In the genomic region with DNA sequence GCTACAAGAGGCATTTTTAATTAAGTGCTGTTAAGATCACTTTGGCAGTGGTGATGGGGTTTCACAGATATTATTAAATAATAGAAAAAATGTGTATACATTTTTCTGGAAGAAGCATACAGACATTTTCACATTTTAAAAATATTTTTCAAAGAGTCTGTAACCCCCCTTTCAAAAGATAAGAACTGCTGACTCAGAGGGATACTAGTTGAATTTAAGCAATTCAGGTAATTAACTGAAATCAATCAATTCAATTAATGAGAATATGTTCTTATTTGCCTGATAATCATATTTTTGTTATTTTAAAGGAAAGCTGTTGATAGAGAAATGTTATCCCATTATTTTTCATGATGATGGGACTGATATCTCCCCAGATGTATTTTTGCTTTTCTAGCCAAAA, we compare ENCODE assay signal across 40 cellular contexts. TPM values are rescaled to one million over a fixed set of nuclear protein-coding genes. Genes with fewer than 3 reads are reported as not detected.
"Had no signal": no experiment of that assay in that cellular context is flagged by ENCODE, and none has a peak within 500 bp of the region (broad histone marks: within the 10 kb centered on the region; RNA-seq: fewer than 3 reads in every experiment).

No MANE protein-coding gene starts in this region.

- H3K4me3 ChIP-seq: adrenal gland, body of pancreas, colonic mucosa, esophagus squamous epithelium, gastroesophageal sphincter had no signal

- H3K9me3 Mint-ChIP-seq: activated B cell treated with CpG ODN at 0.5 μM for 24 hours; activated CD4-positive, alpha-beta T cell treated with anti-CD3 and anti-CD28 coated beads, Interleukin-2, amount 10 ng/mL, durations not matched to agents 24 days and 14 days; activated naive CD4-positive, alpha-beta T cell treated with anti-CD3 and anti-CD28 coated beads for 36 hours; activated naive CD4-positive, alpha-beta T cell treated with anti-CD3 and anti-CD28 coated beads, Interleukin-2, amount 50 U/mL, for 24 hours; activated naive CD8-positive, alpha-beta T cell treated with anti-CD3 and anti-CD28 coated beads for 36 hours; activated naive CD8-positive, alpha-beta T cell treated with anti-CD3 and anti-CD28 coated beads, Interleukin-2, amount 50 U/mL, for 24 hours had no signal

- H3K4me1 Mint-ChIP-seq: activated B cell treated with CpG ODN at 0.5 μM for 24 hours; activated CD8-positive, alpha-beta memory T cell treated with anti-CD3 and anti-CD28 coated beads, Interleukin-2, amount 10 ng/mL, durations not matched to agents 7 days and 5 days had no signal

- H3K4me3 Mint-ChIP-seq: activated B cell treated with CpG ODN at 0.5 μM for 24 hours; activated CD4-positive, alpha-beta memory T cell treated with anti-CD3 and anti-CD28 coated beads for 36 hours; activated CD4-positive, alpha-beta T cell treated with anti-CD3 and anti-CD28 coated beads for 36 hours; activated CD4-positive, alpha-beta T cell treated with anti-CD3 and anti-CD28 coated beads, Interleukin-2, amount 10 ng/mL, durations not matched to agents 24 days and 14 days; activated CD8-positive, alpha-beta memory T cell treated with anti-CD3 and anti-CD28 coated beads, Interleukin-2, amount 10 ng/mL, durations not matched to agents 7 days and 5 days; activated CD8-positive, alpha-beta T cell treated with anti-CD3 and anti-CD28 coated beads, Interleukin-2, amount 10 ng/mL, durations not matched to agents 7 days and 5 days; activated naive CD4-positive, alpha-beta T cell treated with anti-CD3 and anti-CD28 coated beads for 36 hours; activated naive CD4-positive, alpha-beta T cell treated with anti-CD3 and anti-CD28 coated beads, Interleukin-2, amount 50 U/mL, for 24 hours; activated naive CD8-positive, alpha-beta T cell treated with anti-CD3 and anti-CD28 coated beads for 36 hours; activated naive CD8-positive, alpha-beta T cell treated with anti-CD3 and anti-CD28 coated beads, Interleukin-2, amount 50 U/mL, for 24 hours; activated T-helper 1 cell treated with anti-CD3 and anti-CD28 coated beads, Interleukin-12 subunit alpha, Interleukin-12 subunit beta, Interleukin-2, Interleukin-4 antibody, amounts not matched to agents 30 ng/mL and 10 ng/mL and 1 ng/mL, durations not matched to agents 14 hours and 24 hours and 36 hours; T-helper 17 cell; T-helper 2 cell treated with Interferon-gamma antibody and Interleukin-4, amounts not matched to agents 5 μg/mL and 100 μg/mL, for 36 hours had no signal

- H3K36me3 Mint-ChIP-seq: activated CD4-positive, alpha-beta memory T cell treated with anti-CD3 and anti-CD28 coated beads for 36 hours; activated CD8-positive, alpha-beta memory T cell treated with anti-CD3 and anti-CD28 coated beads, Interleukin-2, amount 10 ng/mL, durations not matched to agents 7 days and 5 days; activated naive CD4-positive, alpha-beta T cell treated with anti-CD3 and anti-CD28 coated beads, Interleukin-2, amount 50 U/mL, for 24 hours; activated naive CD8-positive, alpha-beta T cell treated with anti-CD3 and anti-CD28 coated beads for 36 hours had no signal

- H3K9me3 ChIP-seq: adrenal gland, body of pancreas, colonic mucosa, esophagus squamous epithelium, gastroesophageal sphincter had no signal

- H3K27ac Mint-ChIP-seq: activated B cell treated with CpG ODN at 0.5 μM for 24 hours; activated CD4-positive, alpha-beta memory T cell treated with anti-CD3 and anti-CD28 coated beads for 36 hours; activated CD4-positive, alpha-beta T cell treated with anti-CD3 and anti-CD28 coated beads for 36 hours; activated CD4-positive, alpha-beta T cell treated with anti-CD3 and anti-CD28 coated beads, Interleukin-2, amount 10 ng/mL, durations not matched to agents 24 days and 14 days; activated CD8-positive, alpha-beta memory T cell treated with anti-CD3 and anti-CD28 coated beads, Interleukin-2, amount 10 ng/mL, durations not matched to agents 7 days and 5 days; activated CD8-positive, alpha-beta T cell treated with anti-CD3 and anti-CD28 coated beads, Interleukin-2, amount 10 ng/mL, durations not matched to agents 7 days and 5 days; activated naive CD4-positive, alpha-beta T cell treated with anti-CD3 and anti-CD28 coated beads for 36 hours; activated naive CD4-positive, alpha-beta T cell treated with anti-CD3 and anti-CD28 coated beads, Interleukin-2, amount 50 U/mL, for 24 hours; activated naive CD8-positive, alpha-beta T cell treated with anti-CD3 and anti-CD28 coated beads for 36 hours; activated naive CD8-positive, alpha-beta T cell treated with anti-CD3 and anti-CD28 coated beads, Interleukin-2, amount 50 U/mL, for 24 hours; activated T-helper 1 cell treated with anti-CD3 and anti-CD28 coated beads, Interleukin-12 subunit alpha, Interleukin-12 subunit beta, Interleukin-2, Interleukin-4 antibody, amounts not matched to agents 30 ng/mL and 10 ng/mL and 1 ng/mL, durations not matched to agents 14 hours and 24 hours and 36 hours; activated T-helper 2 cell treated with anti-CD3 and anti-CD28 coated beads, Interferon-gamma antibody, Interleukin-2, Interleukin-4, amounts not matched to agents 10 μg/mL and 5 μg/mL and 100 μg/mL, durations not matched to agents 14 hours and 24 hours and 36 hours; T-helper 17 cell; T-helper 2 cell treated with Interferon-gamma antibody and Interleukin-4, amounts not matched to agents 5 μg/mL and 100 μg/mL, for 36 hours had no signal

- H3K4me1 ChIP-seq: body of pancreas, colonic mucosa had no signal

- H3K27me3 Mint-ChIP-seq: activated CD4-positive, alpha-beta memory T cell treated with anti-CD3 and anti-CD28 coated beads for 36 hours; activated CD4-positive, alpha-beta T cell treated with anti-CD3 and anti-CD28 coated beads for 36 hours; activated naive CD4-positive, alpha-beta T cell treated with anti-CD3 and anti-CD28 coated beads, Interleukin-2, amount 50 U/mL, for 24 hours had no signal

- H3K27me3 ChIP-seq: adrenal gland, body of pancreas, colonic mucosa, esophagus squamous epithelium, gastroesophageal sphincter had no signal

- H3K36me3 ChIP-seq: adrenal gland, colonic mucosa, esophagus squamous epithelium, gastroesophageal sphincter, WERI-Rb-1 had no signal

- FAIRE-seq: endometrium, endothelial cell of umbilical vein had no signal

- DNase-seq: activated B cell treated with CpG ODN at 0.5 μM for 24 hours; activated CD4-positive, alpha-beta memory T cell treated with anti-CD3 and anti-CD28 coated beads for 36 hours; activated CD4-positive, alpha-beta T cell treated with anti-CD3 and anti-CD28 coated beads for 36 hours; activated CD4-positive, alpha-beta T cell treated with anti-CD3 and anti-CD28 coated beads, Interleukin-2, amount 10 ng/mL, durations not matched to agents 24 days and 14 days; activated CD4-positive, CD25-positive, alpha-beta regulatory T cell treated with anti-CD3 and anti-CD28 coated beads, Interleukin-2, amount 50 U/mL, for 72 hours; activated CD8-positive, alpha-beta memory T cell treated with anti-CD3 and anti-CD28 coated beads, Interleukin-2, amount 10 ng/mL, durations not matched to agents 7 days and 5 days; activated CD8-positive, alpha-beta memory T cell treated with anti-CD3 and anti-CD28 coated beads, Interleukin-2, amount 50 U/mL, for 4 hours; activated CD8-positive, alpha-beta T cell treated with anti-CD3 and anti-CD28 coated beads, Interleukin-2, amount 10 ng/mL, durations not matched to agents 7 days and 5 days; activated effector memory CD4-positive, alpha-beta T cell treated with anti-CD3 and anti-CD28 coated beads, Interleukin-2, amount 50 U/mL, for 16 hours; activated naive CD4-positive, alpha-beta T cell treated with anti-CD3 and anti-CD28 coated beads for 36 hours; activated naive CD8-positive, alpha-beta T cell treated with anti-CD3 and anti-CD28 coated beads for 36 hours; activated naive CD8-positive, alpha-beta T cell treated with anti-CD3 and anti-CD28 coated beads, Interleukin-2, amount 50 U/mL, for 24 hours; activated T-cell treated with anti-CD3 and anti-CD28 coated beads, Interleukin-2, amount 50 U/mL, for 1 hour; activated T-cell treated with anti-CD3 and anti-CD28 coated beads, Interleukin-2, amount 50 U/mL, for 48 hours; amygdala; aorta; body of pancreas; central memory CD4-positive, alpha-beta T cell; colonic mucosa; effector CD8-positive, alpha-beta T cell; esophagus squamous epithelium; foreskin melanocyte; T-helper 1 cell; T-helper 17 cell; T1000 had no signal

- H3K27ac ChIP-seq: adrenal gland, body of pancreas, colonic mucosa, epithelial cell of prostate, esophagus squamous epithelium, WERI-Rb-1 had no signal

- ATAC-seq: activated CD4-positive, alpha-beta T cell treated with anti-CD3 and anti-CD28 coated beads for 36 hours; activated CD8-positive, alpha-beta memory T cell treated with anti-CD3 and anti-CD28 coated beads, Interleukin-2, amount 10 ng/mL, durations not matched to agents 7 days and 5 days; activated CD8-positive, alpha-beta T cell treated with anti-CD3 and anti-CD28 coated beads, Interleukin-2, amount 10 ng/mL, durations not matched to agents 7 days and 5 days; activated naive CD8-positive, alpha-beta T cell treated with anti-CD3 and anti-CD28 coated beads, Interleukin-2, amount 50 U/mL, for 24 hours; body of pancreas; gastroesophageal sphincter; T-helper 17 cell had no signal

RNA-seq across cellular contexts. Expression of a gene that starts 41.1 kb away (rescaled TPM):
- total RNA-seq: activated B cell treated with CpG ODN at 0.5 μM for 24 hours; activated CD4-positive, alpha-beta memory T cell treated with anti-CD3 and anti-CD28 coated beads for 36 hours; activated CD4-positive, alpha-beta T cell treated with anti-CD3 and anti-CD28 coated beads for 36 hours; activated CD4-positive, alpha-beta T cell treated with anti-CD3 and anti-CD28 coated beads, Interleukin-2, amount 10 ng/mL, durations not matched to agents 24 days and 14 days; activated CD8-positive, alpha-beta memory T cell treated with anti-CD3 and anti-CD28 coated beads for 36 hours; activated CD8-positive, alpha-beta memory T cell treated with anti-CD3 and anti-CD28 coated beads, Interleukin-2, amount 10 ng/mL, durations not matched to agents 7 days and 5 days; activated CD8-positive, alpha-beta T cell treated with anti-CD3 and anti-CD28 coated beads, Interleukin-2, amount 10 ng/mL, durations not matched to agents 7 days and 5 days; activated naive CD4-positive, alpha-beta T cell treated with anti-CD3 and anti-CD28 coated beads for 36 hours; activated naive CD8-positive, alpha-beta T cell treated with anti-CD3 and anti-CD28 coated beads for 36 hours; activated T-helper 1 cell treated with anti-CD3 and anti-CD28 coated beads, Interleukin-12 subunit alpha, Interleukin-12 subunit beta, Interleukin-2, Interleukin-4 antibody, amounts not matched to agents 30 ng/mL and 10 ng/mL and 1 ng/mL, durations not matched to agents 14 hours and 24 hours and 36 hours; activated T-helper 2 cell treated with anti-CD3 and anti-CD28 coated beads, Interferon-gamma antibody, Interleukin-2, Interleukin-4, amounts not matched to agents 10 μg/mL and 5 μg/mL and 100 μg/mL, durations not matched to agents 14 hours and 24 hours and 36 hours; body of pancreas; colonic mucosa; dermis microvascular lymphatic vessel endothelial cell; endothelial cell of umbilical vein; esophagus squamous epithelium; fibroblast of villous mesenchyme; glomerular endothelial cell had no signal
- polyA plus RNA-seq: endothelial cell of umbilical vein, fibroblast of lung had no signal
